ENCODE assay signal across 27 cellular contexts in the genomic region with DNA sequence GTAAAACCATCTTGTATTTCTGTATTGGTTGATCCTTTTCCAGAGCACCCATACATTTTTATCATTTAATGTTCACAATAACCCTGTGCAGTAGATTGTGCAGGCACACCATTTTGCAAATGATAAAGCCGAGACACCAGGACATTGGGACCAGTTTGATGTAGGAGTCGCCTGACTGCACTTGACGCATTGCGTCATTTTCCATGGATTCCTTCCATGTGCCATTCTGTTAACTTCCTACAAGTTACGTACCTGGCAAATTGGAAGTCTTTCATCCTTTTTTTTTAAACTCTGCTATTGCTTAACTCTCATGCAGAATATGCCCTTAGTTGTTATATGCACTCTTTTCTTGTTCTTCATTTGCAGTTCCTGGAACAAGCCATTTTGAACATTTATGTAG.
"Had no signal": no experiment of that assay in that cellular context is flagged by ENCODE, and none has a peak within 500 bp of the region (broad histone marks: within the 10 kb centered on the region; RNA-seq: fewer than 3 reads in every experiment).

No MANE protein-coding gene starts in this region.

- ATAC-seq: esophagus mucosa, gastrocnemius medialis, heart right ventricle, left lung, left ventricle myocardium superior, lower lobe of right lung, mucosa of descending colon had no signal

- FAIRE-seq: colon, islet of Langerhans, keratinocyte had no signal

- DNase-seq: dermis blood vessel endothelial cell; dorsolateral prefrontal cortex; effector CD4-positive, alpha-beta T cell; effector memory CD4-positive, alpha-beta T cell; erythroblast; esophagus squamous epithelium; foreskin fibroblast; foreskin melanocyte; gastrocnemius medialis; glutamatergic neuron; head of caudate nucleus; heart right ventricle; hippocampal formation; left cardiac atrium; left lung; left ventricle myocardium superior; lower lobe of right lung; mesenchymal stem cell; mucosa of descending colon; naive B cell had no signal

- H3K27me3 ChIP-seq: dorsolateral prefrontal cortex, esophagus squamous epithelium, gastrocnemius medialis, heart right ventricle, left lung had no signal

- H3K27me3 Mint-ChIP-seq: naive B cell had no signal

- H3K27ac Mint-ChIP-seq: mesothelial cell of epicardium had no signal

- H3K9me3 Mint-ChIP-seq: mesothelial cell of epicardium, naive B cell had no signal

- H3K9me3 ChIP-seq: esophagus squamous epithelium, gastrocnemius medialis, heart right ventricle, left lung, lower lobe of right lung, mucosa of descending colon had no signal

- H3K4me1 ChIP-seq: esophagus squamous epithelium, heart right ventricle, left lung, lower lobe of right lung had no signal

- H3K4me1 Mint-ChIP-seq: mesothelial cell of epicardium, naive B cell had no signal

- H3K4me3 ChIP-seq: coronary artery, dorsolateral prefrontal cortex, esophagus squamous epithelium, gastrocnemius medialis, heart right ventricle, left lung, lower lobe of right lung, mucosa of descending colon had no signal

- H3K4me3 Mint-ChIP-seq: mesothelial cell of epicardium, naive B cell had no signal

- H3K27ac ChIP-seq: coronary artery, dorsolateral prefrontal cortex, epithelial cell of prostate, esophagus squamous epithelium, heart right ventricle, left lung, lower lobe of right lung had no signal
